Comparison of ENCODE assay signal across 8 cellular contexts in genomic region chr18:35143615-35144596, GRCh38.
DNase-seq lines count a peak whose midpoint lies in the region; ATAC-seq and TF ChIP-seq lines count a peak whose summit lies in the region.

No MANE protein-coding gene starts in this region.

- H3K9ac ChIP-seq in GM23248 = no peak overlapping the region

- intact Hi-C loops in dorsolateral prefrontal cortex (cut with DNase I) = loop anchor here (5.0 to 10.0 kb wide), 3 partner anchors 137 to 262 kb away; no protein-coding TSS in a partner anchor
- intact Hi-C loops in tibial artery (cut with DNase I; ENCODE audit: low total_unique reads) = loop anchor here (5.0 to 10.0 kb wide), 2 partner anchors 137 to 279 kb away; no protein-coding TSS in a partner anchor

- H3K9me2 ChIP-seq in GM23248 (ENCODE audit: insufficient read depth) = no peaks in the 10 kb centered on the region

- peak; percentile 27 to 94 (median 80) for TF ChIP-seq CTCF in dorsolateral prefrontal cortex (IDR thresholded peaks at IDR 0.05 in 54 of 56, conservative IDR thresholded peaks at IDR 0.05 in 2 of 56; ENCODE audit: low read depth in 1 of 56, partially characterized antibody in 56 of 56)
- peak; percentile 79 to 80 for TF ChIP-seq CTCF in tibial artery (IDR thresholded peaks at IDR 0.05)

- WGBS in GM23248 (ENCODE audit: low coverage in 1 of 2, low lambda C conversion rate in 2 of 2, missing lambda C conversion rate in 2 of 2), 2 experiments = 46 to 54% methylated on average over 8 of the region's 8 CpGs

- in situ Hi-C loops in GM23248 (cut with MboI) = loop anchor here (10.0 kb wide), 1 partner anchor 129 kb away; no protein-coding TSS in a partner anchor

- no peak for ATAC-seq in GM21423 (IDR thresholded peaks at IDR 0.05; ENCODE audit: unreplicated experiment)

- no peaks in the 10 kb centered on the region; the same call in 1 of the 2 replicates for H4K20me1 ChIP-seq in GM23248 (ENCODE audit: insufficient read depth)

- no peaks in the 10 kb centered on the region for H3F3A ChIP-seq in GM23248 (ENCODE audit: insufficient read depth)

- H3K27me3 ChIP-seq in GM23248 (replicated peaks; ENCODE audit: insufficient read depth) (no peaks in the 10 kb centered on the region), dorsolateral prefrontal cortex (no peaks in the 10 kb centered on the region), tibial artery (no peaks in the 10 kb centered on the region)

- H3K4me2 ChIP-seq in GM23248 (ENCODE audit: unreplicated experiment) = no peak overlapping the region

- no peaks in the 10 kb centered on the region for H3K79me2 ChIP-seq in GM23248 (ENCODE audit: insufficient read depth)

- H3K9me3 ChIP-seq in GM23248 (ENCODE audit: low read depth) (no peaks in the 10 kb centered on the region), tibial artery (no peaks in the 10 kb centered on the region)

- H2AFZ ChIP-seq in GM23248 = no peak overlapping the region

- H3K27ac ChIP-seq in GM23248 = no peak overlapping the region
- peak overlapping the region in 47 of 59 donors; percentile 4 to 75 (median 53) for H3K27ac ChIP-seq in dorsolateral prefrontal cortex
- H3K27ac ChIP-seq in tibial artery = peak overlapping the region in 1 of 2 donors; percentile 10

- H3K36me3 ChIP-seq in GM23248 (ENCODE audit: low read depth) = no peaks in the 10 kb centered on the region
- H3K36me3 ChIP-seq in tibial artery = peaks cover 6 to 37% (median 14%) of the 10 kb centered on the region in 3 donors

- peak; percentile 97 for DNase-seq in DMS153 treated with DMSO at 0.1 percent for 48 hours (lab: John Stamatoyannopoulos, UW; ENCODE audit: unreplicated experiment)
- peak; percentile 77 for DNase-seq in GM23248
- DNase-seq in NCI-H146 (lab: John Stamatoyannopoulos, UW) = peak; percentile 97
- DNase-seq in T follicular helper cell (ENCODE audit: low read depth) = peak; percentile 12
- peak in 8 of 10 donors; percentile 41 to 77 (median 59) for DNase-seq in dorsolateral prefrontal cortex
- peak; percentile 90 for DNase-seq in medulla oblongata (ENCODE audit: extremely low spot score)
- peak; percentile 40 to 69 for DNase-seq in tibial artery

- H3K4me3 ChIP-seq in GM23248 (no peak overlapping the region), dorsolateral prefrontal cortex (peak overlapping the region in 2 of 59 donors; percentile 3 to 5), tibial artery (no peak overlapping the region)

- H3K4me1 ChIP-seq in GM23248 (ENCODE audit: insufficient read depth) (no peaks in the 10 kb centered on the region), tibial artery (peaks cover 0 to 14% (median 4%) of the 10 kb centered on the region in 4 donors)

Comparison
In these comparisons a context has a peak if more than half of its experiments do, and no peak if none do; other contexts are left out.
1. DNase-seq: peak in every context shown above with its lines; median percentile 97 in DMS153 treated with DMSO at 0.1 percent for 48 hours; 97 in NCI-H146; 90 in medulla oblongata; 77 in GM23248; 59 in dorsolateral prefrontal cortex; 54 in tibial artery; 12 in T follicular helper cell.